8 cellular contexts compared by ENCODE assay signal in genomic region chr16:28951410-28951943, GRCh38. TPM values are rescaled to one million over a fixed set of nuclear protein-coding genes. Genes with fewer than 3 reads are reported as not detected.
DNase-seq lines count a peak whose midpoint lies in the region; ATAC-seq and TF ChIP-seq lines count a peak whose summit lies in the region.

No MANE protein-coding gene starts in this region.

- peaks cover 10 to 23% of the 10 kb centered on the region in 2 donors for H3K4me1 Mint-ChIP-seq in natural killer cell treated with Interleukin-12 subunit alpha and Interleukin-12 subunit beta and Interleukin-15 and Interleukin-18, amount 100 ng/mL, for 72 hours (ENCODE audit: low read depth in 2 of 2)

- no peaks in the 10 kb centered on the region for H3K27me3 Mint-ChIP-seq in natural killer cell treated with Interleukin-12 subunit alpha and Interleukin-12 subunit beta and Interleukin-15 and Interleukin-18, amount 100 ng/mL, for 72 hours

- H3K4me3 ChIP-seq in LNCaP clone FGC (ENCODE audit: low read depth, low read length) = peak overlapping the region; percentile 79
- H3K4me3 ChIP-seq in coronary artery = peak overlapping the region; percentile 96

- peak; percentile 58 for DNase-seq in GM19238 (ENCODE audit: insufficient read length, low spot score)
- DNase-seq in LNCaP clone FGC (ENCODE audit: low read depth) = no peak
- DNase-seq in coronary artery (ENCODE audit: low spot score) = no peak
- peak; percentile 71 for DNase-seq in natural killer cell treated with Interleukin-12 subunit alpha and Interleukin-12 subunit beta and Interleukin-15 and Interleukin-18, amount 100 ng/mL, for 72 hours (ENCODE audit: low spot score)
- DNase-seq in stimulated activated CD4-positive, alpha-beta T cell treated with anti-CD3 and anti-CD28 coated beads, Interleukin-4, amount 100 ng/mL, for 4 hours = no peak
- DNase-seq in NCI-H226 = no peak
- no peak for DNase-seq in NCI-H146 (lab: John Stamatoyannopoulos, UW)

- TF ChIP-seq CTCF in LNCaP clone FGC (IDR thresholded peaks at IDR 0.05; ENCODE audit: control insufficient read depth, extremely low read depth, insufficient read depth) (no peak), coronary artery (IDR thresholded peaks at IDR 0.05) (no peak)

- peaks cover 3% of the 10 kb centered on the region for H3K36me3 Mint-ChIP-seq in natural killer cell treated with Interleukin-12 subunit alpha and Interleukin-12 subunit beta and Interleukin-15 and Interleukin-18, amount 100 ng/mL, for 72 hours

- peak overlapping the region; percentile 88 for H3K4me3 Mint-ChIP-seq in natural killer cell treated with Interleukin-12 subunit alpha and Interleukin-12 subunit beta and Interleukin-15 and Interleukin-18, amount 100 ng/mL, for 72 hours

- no peaks in the 10 kb centered on the region for H3K9me3 Mint-ChIP-seq in natural killer cell treated with Interleukin-12 subunit alpha and Interleukin-12 subunit beta and Interleukin-15 and Interleukin-18, amount 100 ng/mL, for 72 hours

- peak overlapping the region; percentile 77 to 92 for H3K27ac ChIP-seq in coronary artery

- no peak for ATAC-seq in natural killer cell treated with Interleukin-12 subunit alpha and Interleukin-12 subunit beta and Interleukin-15 and Interleukin-18, amount 100 ng/mL, for 72 hours
- no peak for ATAC-seq in HG02885 (IDR thresholded peaks at IDR 0.05; ENCODE audit: poor library complexity, unreplicated experiment)

- H3K27ac Mint-ChIP-seq in natural killer cell treated with Interleukin-12 subunit alpha and Interleukin-12 subunit beta and Interleukin-15 and Interleukin-18, amount 100 ng/mL, for 72 hours = peak overlapping the region; percentile 73 to 97

RNA-seq across cellular contexts. Expression of gene NFATC2IP, which starts 0.7 kb away (rescaled TPM):
- total RNA-seq in natural killer cell treated with Interleukin-12 subunit alpha and Interleukin-12 subunit beta and Interleukin-15 and Interleukin-18, amount 100 ng/mL, for 72 hours = 100 to 1,000 TPM in 1 of 2 donors, 10 to 100 TPM in 1; 95.4 to 153 TPM

RNA-seq across cellular contexts. Expression of gene CD19, which starts 19.7 kb away (rescaled TPM):
- total RNA-seq in natural killer cell treated with Interleukin-12 subunit alpha and Interleukin-12 subunit beta and Interleukin-15 and Interleukin-18, amount 100 ng/mL, for 72 hours = 1 to 10 TPM in 1 of 2 donors, not detected in 1; 1.7 TPM

RNA-seq across cellular contexts. Expression of gene SPNS1, which starts 23.1 kb away (rescaled TPM):
- 10 to 100 TPM; 30.1 to 41.3 TPM for total RNA-seq in natural killer cell treated with Interleukin-12 subunit alpha and Interleukin-12 subunit beta and Interleukin-15 and Interleukin-18, amount 100 ng/mL, for 72 hours

RNA-seq across cellular contexts. Expression of gene RABEP2, which starts 26.4 kb away (rescaled TPM):
- 10 to 100 TPM; 38.4 to 42.5 TPM for total RNA-seq in natural killer cell treated with Interleukin-12 subunit alpha and Interleukin-12 subunit beta and Interleukin-15 and Interleukin-18, amount 100 ng/mL, for 72 hours

RNA-seq across cellular contexts. Expression of gene LAT, which starts 33.4 kb away (rescaled TPM):
- total RNA-seq in natural killer cell treated with Interleukin-12 subunit alpha and Interleukin-12 subunit beta and Interleukin-15 and Interleukin-18, amount 100 ng/mL, for 72 hours = 100 to 1,000 TPM in 1 of 2 donors, 10 to 100 TPM in 1; 56.3 to 108 TPM

Comparison
In these comparisons a context has a peak if more than half of its experiments do, and no peak if none do; other contexts are left out.
1. DNase-seq: peak in GM19238 (single experiment) and natural killer cell treated with Interleukin-12 subunit alpha and Interleukin-12 subunit beta and Interleukin-15 and Interleukin-18, amount 100 ng/mL, for 72 hours (single experiment); none in LNCaP clone FGC (single experiment), coronary artery (single experiment), stimulated activated CD4-positive, alpha-beta T cell treated with anti-CD3 and anti-CD28 coated beads, Interleukin-4, amount 100 ng/mL, for 4 hours (0 of 2), NCI-H226 (single experiment) and NCI-H146 (single experiment).